8 cellular contexts compared by ENCODE assay signal in genomic region chrX:89871662-89872061, GRCh38.
DNase-seq lines count a peak whose midpoint lies in the region; ATAC-seq and TF ChIP-seq lines count a peak whose summit lies in the region.
"Not testable (repeated sequence)": the region's sequence is repeated elsewhere in the genome, so short reads cannot be mapped to it uniquely, and the experiment has no call there.

No MANE protein-coding gene starts in this region.

- TF ChIP-seq CTCF in AG09319 (IDR thresholded peaks at IDR 0.05; ENCODE audit: low read depth, low read length) (peak; percentile 33), WERI-Rb-1 (IDR thresholded peaks at IDR 0.05; ENCODE audit: low read depth, low read length) (peak; percentile 50), epithelial cell of esophagus (IDR thresholded peaks at IDR 0.05; ENCODE audit: insufficient read depth, low read depth, low read length, missing control alignments) (peak; percentile 6)

- H3K27ac ChIP-seq in WERI-Rb-1 = not testable (repeated sequence)

- not testable (repeated sequence) for H3K9me3 ChIP-seq in WERI-Rb-1 (ENCODE audit: severe bottlenecking)

- not testable (repeated sequence) for DNase-seq in AG09319 (ENCODE audit: extremely low read depth, low read depth)
- DNase-seq in KBM-7 (peak; percentile 44), NCI-H524 (lab: John Stamatoyannopoulos, UW) (peak; percentile 6 to 51), WERI-Rb-1 (peak; percentile 20), epithelial cell of esophagus (ENCODE audit: low read depth) (peak; percentile 11), midbrain (lab: John Stamatoyannopoulos, UW) (peak; percentile 10)

- H3K36me3 ChIP-seq in WERI-Rb-1 = not testable (repeated sequence)

- ATAC-seq in GM18517 (IDR thresholded peaks at IDR 0.05; ENCODE audit: unreplicated experiment) = peak; percentile 60
- ATAC-seq in HG02571 (IDR thresholded peaks at IDR 0.05; ENCODE audit: unreplicated experiment) = peak; percentile 82

- not testable (repeated sequence) for H3K27me3 ChIP-seq in WERI-Rb-1 (ENCODE audit: insufficient read depth, low read depth, severe bottlenecking)

- in situ Hi-C loops in KBM-7 (cut with MboI; ENCODE audit: low pct_unique_long_range_greater_than_20kb, low sequenced_read_pairs) = not testable (repeated sequence)

- not testable (repeated sequence) for H3K4me3 ChIP-seq in WERI-Rb-1 (ENCODE audit: low read depth, low read length); epithelial cell of esophagus (ENCODE audit: low read length)
